8 cellular contexts compared by ENCODE assay signal in genomic region chr4:140426610-140427103, GRCh38. TPM values are rescaled to one million over a fixed set of nuclear protein-coding genes. Genes with fewer than 3 reads are reported as not detected.
DNase-seq lines count a peak whose midpoint lies in the region; ATAC-seq and TF ChIP-seq lines count a peak whose summit lies in the region.

No MANE protein-coding gene starts in this region.

- no peaks in the 10 kb centered on the region for H3K4me1 ChIP-seq in mucosa of stomach (ENCODE audit: control insufficient read depth, insufficient read depth, low read length)

- no peaks in the 10 kb centered on the region for H3K9me3 Mint-ChIP-seq in activated CD4-positive, alpha-beta T cell treated with anti-CD3 and anti-CD28 coated beads, Interleukin-2, amount 10 ng/mL, durations not matched to agents 24 days and 14 days

- ATAC-seq in HG02981 (IDR thresholded peaks at IDR 0.05; ENCODE audit: unreplicated experiment) = peak; percentile 17
- ATAC-seq in activated CD4-positive, CD25-positive, alpha-beta regulatory T cell treated with anti-CD3 and anti-CD28 coated beads, Interleukin-2, amount 50 U/mL, for 24 hours = no peak

- H3K9ac ChIP-seq in mucosa of stomach (ENCODE audit: low read length) = peak overlapping the region; percentile 51

- H3K9me3 ChIP-seq in mucosa of stomach (ENCODE audit: control insufficient read depth, low read length) = no peaks in the 10 kb centered on the region

- intact Hi-C loops in activated CD4-positive, alpha-beta T cell treated with anti-CD3 and anti-CD28 coated beads, Interleukin-2, amount 10 ng/mL, durations not matched to agents 24 days and 14 days (cut with micrococcal nuclease) = no loop called here

- H3K27me3 Mint-ChIP-seq in activated CD4-positive, alpha-beta T cell treated with anti-CD3 and anti-CD28 coated beads, Interleukin-2, amount 10 ng/mL, durations not matched to agents 24 days and 14 days = peaks cover 60% of the 10 kb centered on the region

- no peak overlapping the region for H3K27ac Mint-ChIP-seq in activated CD4-positive, alpha-beta T cell treated with anti-CD3 and anti-CD28 coated beads, Interleukin-2, amount 10 ng/mL, durations not matched to agents 24 days and 14 days

- H3K27ac ChIP-seq in coronary artery = no peak overlapping the region

- TF ChIP-seq CTCF in coronary artery (IDR thresholded peaks at IDR 0.05) = no peak

- H3K36me3 Mint-ChIP-seq in activated CD4-positive, alpha-beta T cell treated with anti-CD3 and anti-CD28 coated beads, Interleukin-2, amount 10 ng/mL, durations not matched to agents 24 days and 14 days (ENCODE audit: low read depth) = no peaks in the 10 kb centered on the region

- peaks cover 4% of the 10 kb centered on the region for H3K4me1 Mint-ChIP-seq in activated CD4-positive, alpha-beta T cell treated with anti-CD3 and anti-CD28 coated beads, Interleukin-2, amount 10 ng/mL, durations not matched to agents 24 days and 14 days

- no peaks in the 10 kb centered on the region for H3K36me3 ChIP-seq in mucosa of stomach (ENCODE audit: control insufficient read depth, insufficient read depth, low read length)

- H3K4me3 ChIP-seq in coronary artery (peak overlapping the region; percentile 88), mucosa of stomach (ENCODE audit: low read length) (no peak overlapping the region)

- peak overlapping the region; percentile 70 for H3K4me3 Mint-ChIP-seq in activated CD4-positive, alpha-beta T cell treated with anti-CD3 and anti-CD28 coated beads, Interleukin-2, amount 10 ng/mL, durations not matched to agents 24 days and 14 days

- peaks cover 18% of the 10 kb centered on the region for H3K27me3 ChIP-seq in mucosa of stomach (ENCODE audit: control insufficient read depth, insufficient read depth, low read length)

- no peak for DNase-seq in activated CD4-positive, alpha-beta T cell treated with anti-CD3 and anti-CD28 coated beads, Interleukin-2, amount 10 ng/mL, durations not matched to agents 24 days and 14 days
- no peak for DNase-seq in activated CD4-positive, alpha-beta T cell treated with anti-CD3 and anti-CD28 coated beads, Interleukin-2, amount 50 U/mL, for 1 hour
- DNase-seq in NCI-H69 (lab: John Stamatoyannopoulos, UW) (peak; percentile 96), coronary artery (ENCODE audit: low spot score) (no peak)
- no peak for DNase-seq in stimulated activated naive CD4-positive, alpha-beta T cell treated with Interleukin-2 at 50 U/mL for 16 hours (lab: John Stamatoyannopoulos, UW)

RNA-seq across cellular contexts. Expression of gene CLGN, which starts 0.8 kb away (rescaled TPM):
- total RNA-seq in activated CD4-positive, alpha-beta T cell treated with anti-CD3 and anti-CD28 coated beads, Interleukin-2, amount 10 ng/mL, durations not matched to agents 24 days and 14 days = not detected in 2 replicates

RNA-seq across cellular contexts. Expression of gene SCOC, which starts 53.2 kb away (rescaled TPM):
- 33.7 and 33.8 TPM in 2 replicates for total RNA-seq in activated CD4-positive, alpha-beta T cell treated with anti-CD3 and anti-CD28 coated beads, Interleukin-2, amount 10 ng/mL, durations not matched to agents 24 days and 14 days
